Comparison of ENCODE assay signal across 28 cellular contexts in genomic region chr1:1547011-1547410, GRCh38.
"Had no signal": no experiment of that assay in that cellular context is flagged by ENCODE, and none has a peak within 500 bp of the region (broad histone marks: within the 10 kb centered on the region; RNA-seq: fewer than 3 reads in every experiment).

No MANE protein-coding gene starts in this region.

- H3K27me3 Mint-ChIP-seq: naive B cell; natural killer cell treated with Interleukin-12 subunit alpha and Interleukin-12 subunit beta and Interleukin-15 and Interleukin-18, amount 100 ng/mL, for 72 hours had no signal

- H3K27ac Mint-ChIP-seq: natural killer cell treated with Interleukin-12 subunit alpha and Interleukin-12 subunit beta and Interleukin-15 and Interleukin-18, amount 100 ng/mL, for 72 hours had no signal

- H3K9me3 Mint-ChIP-seq: mesothelial cell of epicardium; naive B cell; natural killer cell treated with Interleukin-12 subunit alpha and Interleukin-12 subunit beta and Interleukin-15 and Interleukin-18, amount 100 ng/mL, for 72 hours; neural crest cell had no signal

- H3K27ac ChIP-seq: coronary artery, esophagus muscularis mucosa, heart right ventricle, left lung, prostate gland, right atrium auricular region, testis, tibial artery, upper lobe of left lung had no signal

- DNase-seq: dermis blood vessel endothelial cell; effector memory CD4-positive, alpha-beta T cell; foreskin melanocyte; glutamatergic neuron; heart right ventricle; hippocampal formation; left cardiac atrium; left lung; mesenchymal stem cell; mucosa of descending colon; naive B cell; stimulated activated CD4-positive, alpha-beta T cell treated with anti-CD3 and anti-CD28 coated beads, Interleukin-12 subunit alpha, Interleukin-12 subunit beta, amount 100 ng/mL, for 4 hours; stimulated activated CD4-positive, alpha-beta T cell treated with anti-CD3 and anti-CD28 coated beads, Interleukin-1b, Interleukin-23, amount 100 ng/mL, for 48 hours; stimulated activated CD4-positive, alpha-beta T cell treated with anti-CD3 and anti-CD28 coated beads, Interleukin-4, amount 100 ng/mL, for 1 hour; stimulated activated CD8-positive, alpha-beta memory T cell treated with anti-CD3 and anti-CD28 coated beads, Interleukin-4, amount 100 ng/mL, for 48 hours; stimulated activated naive CD4-positive, alpha-beta T cell treated with Interleukin-2 at 50 U/mL for 16 hours; substantia nigra; testis; tibial artery had no signal

- H3K4me3 Mint-ChIP-seq: mesothelial cell of epicardium; naive B cell; natural killer cell treated with Interleukin-12 subunit alpha and Interleukin-12 subunit beta and Interleukin-15 and Interleukin-18, amount 100 ng/mL, for 72 hours; neural crest cell had no signal

- H3K4me1 Mint-ChIP-seq: mesothelial cell of epicardium, neural crest cell had no signal

- H3K27me3 ChIP-seq: esophagus muscularis mucosa, heart right ventricle, left lung, right atrium auricular region, testis, tibial artery, upper lobe of left lung had no signal

- H3K36me3 Mint-ChIP-seq: naive B cell; natural killer cell treated with Interleukin-12 subunit alpha and Interleukin-12 subunit beta and Interleukin-15 and Interleukin-18, amount 100 ng/mL, for 72 hours had no signal

- ATAC-seq: heart right ventricle; left cardiac atrium; left lung; mucosa of descending colon; natural killer cell treated with Interleukin-12 subunit alpha and Interleukin-12 subunit beta and Interleukin-15 and Interleukin-18, amount 100 ng/mL, for 72 hours; sciatic nerve had no signal

- H3K9me3 ChIP-seq: esophagus muscularis mucosa, heart right ventricle, left lung, mucosa of descending colon, prostate gland, right atrium auricular region, testis, tibial artery, upper lobe of left lung had no signal
